Comparison of ENCODE assay signal across 21 cellular contexts in the genomic region with DNA sequence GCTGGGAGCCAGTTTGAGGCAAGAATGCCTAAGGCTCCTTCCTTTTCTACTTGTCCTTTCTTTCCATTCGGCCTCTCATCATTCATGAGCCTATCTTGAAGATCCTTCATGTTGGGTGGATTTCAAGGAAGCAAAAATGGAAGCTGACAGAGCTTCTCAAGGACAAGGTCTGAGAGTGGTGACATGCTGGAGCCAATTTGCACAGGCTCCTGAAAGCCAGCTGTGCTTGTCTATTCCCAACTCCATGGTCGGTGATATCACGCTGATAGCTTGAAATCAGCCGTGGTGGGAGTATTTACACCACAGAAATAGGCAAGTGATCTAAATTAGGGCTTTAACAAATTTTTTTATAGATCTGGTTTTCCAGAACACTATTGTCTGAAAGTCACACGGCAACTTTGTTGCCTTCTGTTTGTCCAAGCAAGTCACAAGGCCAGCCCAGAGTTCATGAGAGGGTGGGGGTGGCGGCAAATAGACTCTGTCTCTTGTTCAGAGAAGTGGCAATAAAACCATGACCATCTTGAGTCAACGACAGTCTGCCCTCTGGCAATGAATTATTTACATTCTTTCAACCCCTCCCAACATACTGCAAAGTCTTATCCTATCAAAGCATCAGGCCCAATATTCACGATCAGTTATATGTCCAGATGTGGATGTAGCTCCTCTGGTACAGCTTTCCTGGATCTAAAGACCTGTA. TPM values are rescaled to one million over a fixed set of nuclear protein-coding genes. Genes with fewer than 3 reads are reported as not detected.
DNase-seq lines count a peak whose midpoint lies in the region; ATAC-seq, FAIRE-seq and TF ChIP-seq lines count a peak whose summit lies in the region.
"Had no signal": no experiment of that assay in that cellular context is flagged by ENCODE, and none has a peak within 500 bp of the region (broad histone marks: within the 10 kb centered on the region; RNA-seq: fewer than 3 reads in every experiment).

No MANE protein-coding gene starts in this region.

- no peak for TF ChIP-seq EP300 in K562 (IDR thresholded peaks at IDR 0.05; ENCODE audit: low read length)

- H4K5ac ChIP-seq in IMR-90 (ENCODE audit: low read depth, low read length): no peak overlapping the region

- H3K23ac ChIP-seq in IMR-90 (ENCODE audit: low read depth, low read length): no peak overlapping the region

- TF ChIP-seq POLR2A in IMR-90 (IDR thresholded peaks at IDR 0.05; ENCODE audit: low read depth, low read length) (no peak), K562 (conservative IDR thresholded peaks at IDR 0.05) (no peak)

- peaks cover 19% of the 10 kb centered on the region for H3K36me3 Mint-ChIP-seq in Caco-2 (ENCODE audit: insufficient read depth, unreplicated experiment)
- no peaks in the 10 kb centered on the region for H3K36me3 Mint-ChIP-seq in neural crest cell (ENCODE audit: low read depth)
- H3K36me3 Mint-ChIP-seq in chondrocyte (ENCODE audit: low read depth): no peaks in the 10 kb centered on the region
- H3K36me3 Mint-ChIP-seq: activated naive CD4-positive, alpha-beta T cell treated with anti-CD3 and anti-CD28 coated beads, Interleukin-2, amount 50 U/mL, for 72 hours; CD8-positive, alpha-beta T cell; stimulated activated naive B cell treated with anti-CD40 and anti-IgM and Interleukin-4, amounts not matched to agents 10 μg/mL and 1 μg/mL and 100 μg/mL, for 72 hours had no signal

- H3K79me2 ChIP-seq in K562 (ENCODE audit: control insufficient read depth, insufficient read depth, low read length): no peaks in the 10 kb centered on the region

- no peak overlapping the region for H3K4me3 ChIP-seq in Caco-2 (ENCODE audit: low read depth, low read length)
- no peak overlapping the region for H3K4me3 ChIP-seq in IMR-90 (ENCODE audit: insufficient read depth, low read depth, low read length)
- H3K4me3 ChIP-seq in K562: no peak overlapping the region
- H3K4me3 ChIP-seq in WERI-Rb-1 (ENCODE audit: low read depth, low read length): no peak overlapping the region
- H3K4me3 ChIP-seq: psoas muscle, skin epidermis had no signal

- H3K4me2 ChIP-seq in IMR-90 (ENCODE audit: low read depth, low read length) (no peak overlapping the region), K562 (ENCODE audit: insufficient read depth, low read length) (no peak overlapping the region; the same call in 1 of the 2 replicates)

- no TSS peak for BruUV-seq in Caco-2 (replicated peaks; lab: Mats Ljungman, UMichigan)
- no TSS peak for BruUV-seq in IMR-90 (replicated peaks; lab: Mats Ljungman, UMichigan)
- no TSS peak for BruUV-seq in K562 (replicated peaks; lab: Mats Ljungman, UMichigan)

- H3K4me3 Mint-ChIP-seq in Caco-2 (ENCODE audit: unreplicated experiment) (no peak overlapping the region), neural crest cell (no peak overlapping the region), chondrocyte (ENCODE audit: unreplicated experiment) (no peak overlapping the region)
- H3K4me3 Mint-ChIP-seq: CD8-positive, alpha-beta T cell; central memory CD8-positive, alpha-beta T cell; immature natural killer cell; stimulated activated naive B cell treated with anti-CD40 and anti-IgM and Interleukin-4, amounts not matched to agents 10 μg/mL and 1 μg/mL and 100 μg/mL, for 72 hours had no signal

- no peak overlapping the region for H2AK9ac ChIP-seq in IMR-90 (replicated peaks; ENCODE audit: low read depth, low read length, poor library complexity)

- CTCF ChIA-PET in Caco-2 (lab: Charles Lee) (no interaction called here), IMR-90 (lab: Yijun Ruan, JAX) (no interaction called here), K562 (lab: Yijun Ruan, JAX; ENCODE audit: low intra/inter-chr PET ratio) (no interaction called here)

- H3K4me1 ChIP-seq in Caco-2: peaks cover 52% of the 10 kb centered on the region
- no peaks in the 10 kb centered on the region for H3K4me1 ChIP-seq in IMR-90 (ENCODE audit: control insufficient read depth, insufficient read depth, low read length)
- peaks cover 0 to 3% of the 10 kb centered on the region in 2 experiments; a peak in 2 of 5 replicates for H3K4me1 ChIP-seq in K562 (replicated peaks in 1 of 2; ENCODE audit: control insufficient read depth in 2 of 2, insufficient read depth in 2 of 2, low read length in 2 of 2)
- H3K4me1 ChIP-seq: psoas muscle had no signal

- dilution Hi-C loops in IMR-90 (cut with HindIII; ENCODE audit: low sequenced_read_pairs, unreplicated experiment): no loop called here

- H3K27ac Mint-ChIP-seq in Caco-2 (ENCODE audit: unreplicated experiment): peak overlapping the region; percentile 81
- H3K27ac Mint-ChIP-seq in neural crest cell (ENCODE audit: unreplicated experiment): peak overlapping the region; percentile 59
- H3K27ac Mint-ChIP-seq in chondrocyte (ENCODE audit: unreplicated experiment): no peak overlapping the region
- H3K27ac Mint-ChIP-seq: activated naive CD4-positive, alpha-beta T cell treated with anti-CD3 and anti-CD28 coated beads, Interleukin-2, amount 50 U/mL, for 72 hours; CD8-positive, alpha-beta T cell; immature natural killer cell; stimulated activated naive B cell treated with anti-CD40 and anti-IgM and Interleukin-4, amounts not matched to agents 10 μg/mL and 1 μg/mL and 100 μg/mL, for 72 hours had no signal

- no peak overlapping the region for H2AK5ac ChIP-seq in IMR-90 (ENCODE audit: low read depth, low read length)

- no peaks in the 10 kb centered on the region for H3K9me3 ChIP-seq in Caco-2
- no peaks in the 10 kb centered on the region; the same call in 1 of the 2 replicates for H3K9me3 ChIP-seq in IMR-90 (ENCODE audit: control insufficient read depth, insufficient read depth, low read length)
- H3K9me3 ChIP-seq in K562 (replicated peaks; ENCODE audit: control insufficient read depth, insufficient read depth, low read depth, low read length): no peaks in the 10 kb centered on the region
- peaks cover 5% of the 10 kb centered on the region for H3K9me3 ChIP-seq in WERI-Rb-1 (ENCODE audit: severe bottlenecking)
- H3K9me3 ChIP-seq: psoas muscle had no signal

- TF ChIP-seq RAD21 in IMR-90 (IDR thresholded peaks at IDR 0.05; ENCODE audit: low read length) (no peak), K562 (CRISPR knock-in tag; conservative IDR thresholded peaks at IDR 0.05 in 1 of 2, IDR thresholded peaks at IDR 0.05 in 1 of 2) (no peak)

- in situ Hi-C loops in IMR-90 (cut with MboI; ENCODE audit: low sequenced_read_pairs) (no loop called here), K562 (cut with MboI) (no loop called here)

- H2BK20ac ChIP-seq in IMR-90 (ENCODE audit: low read depth, low read length): peak overlapping the region; percentile 28; the same call in 1 of the 2 replicates

- H3K36me3 ChIP-seq in Caco-2 (ENCODE audit: control insufficient read depth, insufficient read depth, low read length) (no peaks in the 10 kb centered on the region), IMR-90 (ENCODE audit: control insufficient read depth, insufficient read depth, low read length) (no peaks in the 10 kb centered on the region), K562 (ENCODE audit: control insufficient read depth, insufficient read depth, low read length) (no peaks in the 10 kb centered on the region), WERI-Rb-1 (no peaks in the 10 kb centered on the region)

- intact Hi-C loops in Caco-2 (cut with micrococcal nuclease; ENCODE audit: unreplicated experiment): loop anchor here (1.0 kb wide), 3 partner anchors 11 to 20 kb away; no protein-coding TSS in a partner anchor
- intact Hi-C loops in IMR-90 (cut with micrococcal nuclease): no loop called here
- intact Hi-C loops in K562 (cut with micrococcal nuclease): no loop called here

- H3K27ac ChIP-seq in IMR-90 (ENCODE audit: insufficient read depth, low read length): no peak overlapping the region
- no peak overlapping the region for H3K27ac ChIP-seq in K562 (ENCODE audit: extremely low read depth, low read depth, low read length)
- H3K27ac ChIP-seq in WERI-Rb-1: no peak overlapping the region
- no peak overlapping the region for H3K27ac ChIP-seq in substantia nigra (ENCODE audit: low read depth, low read length, poor library complexity, severe bottlenecking)
- H3K27ac ChIP-seq: psoas muscle, skin epidermis had no signal

- no peaks in the 10 kb centered on the region for H3K27me3 Mint-ChIP-seq in Caco-2 (ENCODE audit: insufficient read depth, unreplicated experiment)
- no peaks in the 10 kb centered on the region for H3K27me3 Mint-ChIP-seq in neural crest cell (ENCODE audit: low read depth)
- H3K27me3 Mint-ChIP-seq in chondrocyte (ENCODE audit: low read depth): no peaks in the 10 kb centered on the region
- H3K27me3 Mint-ChIP-seq: central memory CD8-positive, alpha-beta T cell; stimulated activated naive B cell treated with anti-CD40 and anti-IgM and Interleukin-4, amounts not matched to agents 10 μg/mL and 1 μg/mL and 100 μg/mL, for 72 hours had no signal

- DNase-seq in Caco-2 (peak; percentile 79 to 90), IMR-90 (no peak), K562 (ENCODE audit: extremely low read depth in 1 of 4, low spot score in 3 of 4) (no peak), neural crest cell (ENCODE audit: low read depth, low spot score) (no peak), chondrocyte (ENCODE audit: low spot score) (no peak), WERI-Rb-1 (no peak), GM10266 (ENCODE audit: extremely low spot score) (no peak), substantia nigra (lab: John Stamatoyannopoulos, UW) (no peak)
- DNase-seq: activated CD4-positive, alpha-beta T cell treated with anti-CD3 and anti-CD28 coated beads for 4 hours; CD8-positive, alpha-beta T cell; DMS79; immature natural killer cell; NCI-H1417 treated with DMSO at 0.1 percent for 48 hours; NCI-H510A; psoas muscle; stimulated activated naive B cell treated with anti-CD40 and anti-IgM and Interleukin-4, amounts not matched to agents 10 μg/mL and 1 μg/mL and 100 μg/mL, for 72 hours had no signal

- FAIRE-seq in K562 (lab: Jason Lieb, UNC): no peak
- FAIRE-seq: astrocyte, GM19239 had no signal

- 0 out of 4 replicates have a peak overlapping the region, but pooled peaks of 1 of the 2 experiments have one; percentile 3 for H4K8ac ChIP-seq in IMR-90 (ENCODE audit: low read depth in 2 of 2, low read length in 2 of 2)

- no peak overlapping the region for H2BK5ac ChIP-seq in IMR-90 (ENCODE audit: low read depth, low read length, poor library complexity, severe bottlenecking)

- H2BK15ac ChIP-seq in IMR-90 (ENCODE audit: low read depth, low read length): no peak overlapping the region

- H3K27me3 ChIP-seq in Caco-2 (replicated peaks; ENCODE audit: control insufficient read depth, insufficient read depth, low read length) (no peaks in the 10 kb centered on the region), IMR-90 (ENCODE audit: control insufficient read depth, insufficient read depth, low read length) (no peaks in the 10 kb centered on the region), K562 (ENCODE audit: control insufficient read depth in 2 of 2, insufficient read depth in 2 of 2, low read length in 2 of 2) (peaks cover 0 to 3% of the 10 kb centered on the region in 2 experiments; a peak in 2 of 5 replicates), WERI-Rb-1 (ENCODE audit: insufficient read depth, low read depth, severe bottlenecking) (no peaks in the 10 kb centered on the region)

- H3K18ac ChIP-seq in IMR-90 (ENCODE audit: low read depth, low read length): no peak overlapping the region

- no peak overlapping the region for H2AFZ ChIP-seq in IMR-90 (replicated peaks; ENCODE audit: low read length, poor library complexity)
- peak overlapping the region; percentile 36 for H2AFZ ChIP-seq in K562 (ENCODE audit: low read depth, low read length)

- ATAC-seq in IMR-90 (ENCODE audit: low read depth): no peak
- ATAC-seq in K562: no peak
- ATAC-seq: activated naive CD4-positive, alpha-beta T cell treated with anti-CD3 and anti-CD28 coated beads, Interleukin-2, amount 50 U/mL, for 72 hours; CD8-positive, alpha-beta T cell; psoas muscle; stimulated activated naive B cell treated with anti-CD40 and anti-IgM and Interleukin-4, amounts not matched to agents 10 μg/mL and 1 μg/mL and 100 μg/mL, for 72 hours had no signal

- no peak overlapping the region; the same call in 1 of the 2 replicates for H4K91ac ChIP-seq in IMR-90 (ENCODE audit: insufficient read depth, low read depth, low read length)

- 78% methylated on average over 3 of the region's 8 CpGs; no CpG with 5 or more reads in 1 of the 2 experiments for whole genome bisulfite sequencing in IMR-90 (ENCODE audit: extremely low coverage in 2 of 2, insufficient read length in 1 of 2), 2 experiments
- 21% methylated on average over 8 of the region's 8 CpGs for WGBS in K562 (ENCODE audit: insufficient coverage, low coverage, missing lambda C conversion rate)

- no peak overlapping the region for H3K14ac ChIP-seq in IMR-90 (replicated peaks; ENCODE audit: low read depth, low read length)

- POLR2A ChIA-PET in Caco-2 (lab: Charles Lee): interaction anchor here (1.0 kb wide), 1 partner anchor 13 kb away, joined by 5 read pairs; no protein-coding TSS in a partner anchor
- POLR2A ChIA-PET in IMR-90 (lab: Charles Lee; ENCODE audit: unreplicated experiment): no interaction called here
- POLR2A ChIA-PET in K562 (lab: Yijun Ruan, JAX): interaction anchor here (0.9 kb wide), 1 partner anchor 13 kb away, joined by 4 read pairs; no protein-coding TSS in a partner anchor

- no peak overlapping the region for H3K56ac ChIP-seq in IMR-90 (ENCODE audit: extremely low read depth, insufficient read depth, low read length)

- no peak overlapping the region for H2BK120ac ChIP-seq in IMR-90 (ENCODE audit: low read depth, low read length)

- H3K9me3 Mint-ChIP-seq in Caco-2 (ENCODE audit: unreplicated experiment) (no peaks in the 10 kb centered on the region), neural crest cell (peaks cover 9% of the 10 kb centered on the region), chondrocyte (ENCODE audit: low read depth) (peaks cover 9% of the 10 kb centered on the region)
- H3K9me3 Mint-ChIP-seq: activated naive CD4-positive, alpha-beta T cell treated with anti-CD3 and anti-CD28 coated beads, Interleukin-2, amount 50 U/mL, for 72 hours; CD8-positive, alpha-beta T cell; central memory CD8-positive, alpha-beta T cell; immature natural killer cell had no signal

- peaks cover 37% of the 10 kb centered on the region for H3K4me1 Mint-ChIP-seq in Caco-2 (ENCODE audit: low read depth, unreplicated experiment)
- peaks cover 4% of the 10 kb centered on the region for H3K4me1 Mint-ChIP-seq in neural crest cell
- peaks cover 7% of the 10 kb centered on the region for H3K4me1 Mint-ChIP-seq in chondrocyte (ENCODE audit: low read depth)
- H3K4me1 Mint-ChIP-seq: central memory CD8-positive, alpha-beta T cell; immature natural killer cell; stimulated activated naive B cell treated with anti-CD40 and anti-IgM and Interleukin-4, amounts not matched to agents 10 μg/mL and 1 μg/mL and 100 μg/mL, for 72 hours had no signal

- H3K9ac ChIP-seq in IMR-90 (ENCODE audit: low read depth, low read length) (no peak overlapping the region), K562 (ENCODE audit: insufficient read depth in 1 of 2, low read depth in 2 of 2, low read length in 2 of 2) (no peak overlapping the region)

- no peak overlapping the region for H3K4ac ChIP-seq in IMR-90 (ENCODE audit: low read depth, low read length)

- H4K20me1 ChIP-seq in IMR-90 (ENCODE audit: insufficient read depth, low read length) (no peaks in the 10 kb centered on the region), K562 (replicated peaks; ENCODE audit: control insufficient read depth, insufficient read depth, low read length) (no peaks in the 10 kb centered on the region)

- H3K79me1 ChIP-seq in IMR-90 (ENCODE audit: low read depth in 1 of 2, low read length in 2 of 2): no peaks in the 10 kb centered on the region

- TF ChIP-seq CTCF in Caco-2 (IDR thresholded peaks at IDR 0.05; ENCODE audit: insufficient read depth in 1 of 2, low read depth in 1 of 2, low read length in 1 of 2, severe bottlenecking in 1 of 2, unreplicated experiment in 1 of 2) (no peak), IMR-90 (conservative IDR thresholded peaks at IDR 0.05; ENCODE audit: low read depth, low read length) (no peak), K562 (IDR thresholded peaks at IDR 0.05 in 2 of 3, conservative IDR thresholded peaks at IDR 0.05 in 1 of 3; ENCODE audit: insufficient read depth in 2 of 3, low read depth in 1 of 3, low read length in 3 of 3) (no peak), neural crest cell (conservative IDR thresholded peaks at IDR 0.05) (no peak), chondrocyte (IDR thresholded peaks at IDR 0.05) (no peak), WERI-Rb-1 (IDR thresholded peaks at IDR 0.05; ENCODE audit: low read depth, low read length) (no peak), GM10266 (IDR thresholded peaks at IDR 0.05; ENCODE audit: control insufficient read depth, insufficient read depth, low read depth, missing control alignments) (no peak)

- H3K9me1 ChIP-seq in IMR-90 (ENCODE audit: insufficient read depth, low read length) (no peaks in the 10 kb centered on the region), K562 (ENCODE audit: control insufficient read depth, insufficient read depth, low read length) (no peaks in the 10 kb centered on the region)

RNA-seq across cellular contexts. Expression of a gene that starts 49.9 kb away (rescaled TPM):
- 140 and 149 TPM in 2 replicates for total RNA-seq in Caco-2 (2022)
- 93.4 and 106 TPM in 2 replicates for total RNA-seq in IMR-90 (2012; rRNA removed)
- 22.6 and 30.5 TPM in 2 replicates for polyA plus RNA-seq in IMR-90 (2012; rRNA removed)
- 12.8 and 14.6 TPM in 2 replicates for polyA plus RNA-seq in IMR-90 (2012; cell fraction: cytosol; rRNA removed)
- polyA plus RNA-seq in IMR-90 (2012; cell fraction: nucleus; rRNA removed; ENCODE audit: low replicate concordance): 10.0 and 41.8 TPM in 2 replicates
- 83.3 and 173 TPM in 2 replicates for total RNA-seq in K562 (2011; cell fraction: chromatin; rRNA removed; ENCODE audit: low replicate concordance)
- total RNA-seq in K562 (2011; cell fraction: nucleolus; rRNA removed): 52.5 and 55.1 TPM in 2 replicates
- 101 and 197 TPM in 2 replicates for total RNA-seq in K562 (2011; cell fraction: nucleoplasm; rRNA removed)
- 26.4 and 27.6 TPM in 2 replicates for total RNA-seq in K562 (2014; rRNA removed)
- 46.4 and 52.4 TPM in 2 replicates for total RNA-seq in K562 (2014; rRNA removed; fragmentation: Illumina TruSeq; extraction: Trizol)
- total RNA-seq in K562 (2015; rRNA removed; fragmentation: Illumina TruSeq; extraction: Trizol): 44.9 and 45.5 TPM in 2 replicates
- 32.3 and 32.9 TPM in 2 replicates for total RNA-seq in K562 (2021)
- 36.8 and 50.7 TPM in 2 replicates for polyA plus RNA-seq in K562 (2011; rRNA removed)
- polyA plus RNA-seq in K562 (2011; cell fraction: cytosol; rRNA removed): 13.2 and 19.2 TPM in 2 replicates
- 27.4 and 38.1 TPM in 2 replicates for polyA plus RNA-seq in K562 (2011; cell fraction: nucleus; rRNA removed)
- 13.1 and 14.0 TPM in 2 replicates for polyA plus RNA-seq in K562 (2012)
- 28.6 and 30.5 TPM in 2 replicates for polyA plus RNA-seq in K562 (2014; fragmentation: Illumina TruSeq; extraction: Trizol)
- polyA plus RNA-seq in K562 (2014; fragmentation: Nextera tagmentation; extraction: Ambion mirVana): 1 to 10 TPM; 4.9 to 7.4 TPM
- 21.3 and 22.7 TPM in 2 replicates for polyA plus RNA-seq in K562 (2014; rRNA removed)
- 77.0 and 85.0 TPM in 2 replicates for polyA minus RNA-seq in K562 (2011; rRNA and poly(A)+ RNA removed)
- 31.1 and 45.5 TPM in 2 replicates for polyA minus RNA-seq in K562 (2011; cell fraction: cytosol; rRNA and poly(A)+ RNA removed)
- polyA minus RNA-seq in K562 (2011; cell fraction: nucleus; rRNA and poly(A)+ RNA removed): 59.1 and 92.5 TPM in 2 replicates
- total RNA-seq in neural crest cell: 28.1 and 30.6 TPM in 2 replicates
- 139 to 144 TPM (median 142 TPM) in 3 replicates for total RNA-seq in chondrocyte

Comparison
In these comparisons a context has a peak if more than half of its experiments do, and no peak if none do; other contexts are left out.
1. DNase-seq: peak in Caco-2 (2 of 2); none in IMR-90 (single experiment), K562 (0 of 4), neural crest cell (single experiment), chondrocyte (single experiment), WERI-Rb-1 (single experiment), GM10266 (single experiment) and substantia nigra (0 of 49).